In the genomic region with DNA sequence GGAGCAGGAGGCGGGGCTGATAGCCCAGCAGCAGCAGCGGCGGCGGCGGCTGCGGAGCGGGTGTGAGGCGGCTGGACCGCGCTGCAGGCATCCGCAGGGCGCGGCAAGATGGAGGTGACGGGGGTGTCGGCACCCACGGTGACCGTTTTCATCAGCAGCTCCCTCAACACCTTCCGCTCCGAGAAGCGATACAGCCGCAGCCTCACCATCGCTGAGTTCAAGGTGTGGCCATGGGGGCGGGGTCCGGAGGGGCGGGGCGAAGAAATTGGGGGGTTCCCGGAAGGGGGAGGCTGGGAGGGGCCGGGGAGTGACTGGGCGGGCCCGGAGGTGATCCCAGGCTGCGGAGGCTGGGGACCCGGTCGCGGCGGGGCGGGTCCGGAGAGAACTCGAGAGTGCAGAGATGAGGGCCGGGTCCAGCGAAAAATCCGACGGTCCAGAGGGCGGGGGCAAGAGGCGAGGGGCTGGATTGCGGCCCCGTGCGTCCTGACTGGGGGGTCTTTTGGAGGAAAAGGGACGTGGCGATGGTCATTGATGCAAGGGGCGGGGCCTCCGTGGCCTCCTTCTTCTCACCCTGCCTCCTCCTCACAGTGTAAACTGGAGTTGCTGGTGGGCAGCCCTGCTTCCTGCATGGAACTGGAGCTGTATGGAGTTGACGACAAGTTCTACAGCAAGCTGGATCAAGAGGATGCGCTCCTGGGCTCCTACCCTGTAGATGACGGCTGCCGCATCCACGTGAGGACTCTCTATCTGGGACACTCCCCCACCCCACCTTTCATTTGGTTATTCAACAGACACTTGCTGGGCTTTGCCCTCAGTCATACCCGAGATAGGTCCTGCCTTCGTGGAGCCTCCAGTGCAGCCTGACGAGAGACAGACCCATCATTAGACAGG, we compare ENCODE assay signal across 8 cellular contexts.
A peak's percentile ranks its signal among the peaks of the same experiment; 100 is the strongest.
DNase-seq lines count a peak whose midpoint lies in the region; ATAC-seq lines count a peak whose summit lies in the region.

A gene with protein sequence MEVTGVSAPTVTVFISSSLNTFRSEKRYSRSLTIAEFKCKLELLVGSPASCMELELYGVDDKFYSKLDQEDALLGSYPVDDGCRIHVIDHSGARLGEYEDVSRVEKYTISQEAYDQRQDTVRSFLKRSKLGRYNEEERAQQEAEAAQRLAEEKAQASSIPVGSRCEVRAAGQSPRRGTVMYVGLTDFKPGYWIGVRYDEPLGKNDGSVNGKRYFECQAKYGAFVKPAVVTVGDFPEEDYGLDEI (plus strand): TSS at position 16 of the 891 bp plus-strand sequence. CDS start 93 bp downstream, at position 109.

- peak within 1 kb of the TSS; percentile 92 for H3K27ac ChIP-seq in angular gyrus (ENCODE audit: low read depth, low read length)

- H3K27me3 Mint-ChIP-seq in T-helper 1 cell treated with Interleukin-12 subunit alpha and Interleukin-12 subunit beta and Interleukin-4 antibody, amounts not matched to agents 30 μg/mL and 1 μg/mL, for 36 hours (ENCODE audit: low read depth): peaks cover 5% of the 10 kb centered on the region

- DNase-seq in NCI-H446 treated with DMSO at 0.1 percent for 48 hours (lab: John Stamatoyannopoulos, UW) (peak; percentile 49), NCI-H446 (lab: John Stamatoyannopoulos, UW) (no peak), iPS-NIHi11 (ENCODE audit: low spot score) (peak; percentile 88), KG1 (lab: John Stamatoyannopoulos, UW) (no peak)
- DNase-seq in stimulated activated CD4-positive, alpha-beta T cell treated with anti-CD3 and anti-CD28 coated beads, Interleukin-15, amount 100 ng/mL, for 1 hour (ENCODE audit: low read depth in 1 of 2, low spot score in 1 of 2): peak; percentile 80 to 90

- peak within 1 kb of the TSS; percentile 99 for H3K4me3 Mint-ChIP-seq in T-helper 1 cell treated with Interleukin-12 subunit alpha and Interleukin-12 subunit beta and Interleukin-4 antibody, amounts not matched to agents 30 μg/mL and 1 μg/mL, for 36 hours

- H3K9me3 Mint-ChIP-seq in T-helper 1 cell treated with Interleukin-12 subunit alpha and Interleukin-12 subunit beta and Interleukin-4 antibody, amounts not matched to agents 30 μg/mL and 1 μg/mL, for 36 hours: no peaks in the 10 kb centered on the region

- peak within 1 kb of the TSS; percentile 99 for H3K27ac Mint-ChIP-seq in T-helper 1 cell treated with Interleukin-12 subunit alpha and Interleukin-12 subunit beta and Interleukin-4 antibody, amounts not matched to agents 30 μg/mL and 1 μg/mL, for 36 hours

- ATAC-seq in HG03558 (IDR thresholded peaks at IDR 0.05; ENCODE audit: extremely low read depth, unreplicated experiment): peak; percentile 5

- H3K36me3 Mint-ChIP-seq in T-helper 1 cell treated with Interleukin-12 subunit alpha and Interleukin-12 subunit beta and Interleukin-4 antibody, amounts not matched to agents 30 μg/mL and 1 μg/mL, for 36 hours (ENCODE audit: low read depth): peaks cover 32% of the 10 kb centered on the region

- peaks cover 32% of the 10 kb centered on the region for H3K4me1 Mint-ChIP-seq in T-helper 1 cell treated with Interleukin-12 subunit alpha and Interleukin-12 subunit beta and Interleukin-4 antibody, amounts not matched to agents 30 μg/mL and 1 μg/mL, for 36 hours (ENCODE audit: low read depth)

Comparison
In these comparisons a context has a peak if more than half of its experiments do, and no peak if none do; other contexts are left out.
1. DNase-seq: peak in NCI-H446 treated with DMSO at 0.1 percent for 48 hours (single experiment), iPS-NIHi11 (single experiment) and stimulated activated CD4-positive, alpha-beta T cell treated with anti-CD3 and anti-CD28 coated beads, Interleukin-15, amount 100 ng/mL, for 1 hour (2 of 2); none in NCI-H446 (0 of 2) and KG1 (single experiment).